7 cellular contexts compared by ENCODE assay signal in genomic region chr22:46761539-46762237, GRCh38.
A peak's percentile ranks its signal among the peaks of the same experiment; 100 is the strongest.
DNase-seq lines count a peak whose midpoint lies in the region; ATAC-seq and TF ChIP-seq lines count a peak whose summit lies in the region.

No MANE protein-coding gene starts in this region.

- H3K36me3 ChIP-seq in HEK293 (ENCODE audit: control insufficient read depth in 2 of 2, insufficient read depth in 1 of 2, low read length in 2 of 2) (peaks cover 0 to 9% of the 10 kb centered on the region in 2 experiments; a peak in 2 of 3 replicates), RWPE2 (ENCODE audit: low read depth) (no peaks in the 10 kb centered on the region)

- POLR2A ChIA-PET in HEK293 (lab: Yijun Ruan, JAX) = interaction anchor here (0.9 to 2.4 kb wide), 28 partner anchors 8 to 199 kb away, joined by 3 to 86 read pairs (median 5); no protein-coding TSS in a partner anchor

- H3K9me3 ChIP-seq in HEK293 (ENCODE audit: control insufficient read depth, insufficient read depth, low read depth, low read length) (no peaks in the 10 kb centered on the region), RWPE2 (ENCODE audit: severe bottlenecking) (peaks cover 2% of the 10 kb centered on the region)

- H3K4me3 ChIP-seq in HEK293 (ENCODE audit: low read depth, low read length) (peak overlapping the region; percentile 77), RWPE2 (ENCODE audit: severe bottlenecking) (peak overlapping the region; percentile 69), fibroblast of mammary gland (ENCODE audit: control insufficient read depth, low read depth, low read length) (peak overlapping the region; percentile 82), skeletal muscle cell (ENCODE audit: low read depth, low read length) (peak overlapping the region; percentile 99)

- no peak; the same call in 1 of the 3 replicates for ATAC-seq in RWPE2 (ENCODE audit: low read depth)
- no peak for ATAC-seq in GM21576 (IDR thresholded peaks at IDR 0.05; ENCODE audit: unreplicated experiment)

- H3K4me1 ChIP-seq in HEK293 (ENCODE audit: control insufficient read depth, insufficient read depth, low read length) = peaks cover 3% of the 10 kb centered on the region; the same call in 1 of the 2 replicates
- H3K4me1 ChIP-seq in RWPE2 (ENCODE audit: insufficient read depth, poor library complexity, severe bottlenecking) = peaks cover 5% of the 10 kb centered on the region

- TF ChIP-seq CTCF in HEK293 (tag by site-specific recombination; IDR thresholded peaks at IDR 0.05) (no peak), RWPE2 (IDR thresholded peaks at IDR 0.05; ENCODE audit: poor library complexity, severe bottlenecking) (no peak), fibroblast of mammary gland (conservative IDR thresholded peaks at IDR 0.05; ENCODE audit: control insufficient read depth, insufficient read depth, low read depth, low read length) (no peak)

- peak overlapping the region; percentile 91 for H3K27ac ChIP-seq in HEK293 (ENCODE audit: extremely low read depth, low read depth, low read length)
- H3K27ac ChIP-seq in RWPE2 (ENCODE audit: poor library complexity, severe bottlenecking) = peak overlapping the region; percentile 55

- no peaks in the 10 kb centered on the region for H3K27me3 ChIP-seq in RWPE2 (ENCODE audit: insufficient read depth, poor library complexity, severe bottlenecking)

- CTCF ChIA-PET in HEK293 (lab: Yijun Ruan, JAX) = interaction anchor here (0.6 to 12.2 kb wide), 6 partner anchors 28 to 394 kb away, joined by 3 to 223 read pairs (median 4); no protein-coding TSS in a partner anchor

- DNase-seq in RWPE2 (ENCODE audit: low spot score) = no peak
- DNase-seq in fibroblast of mammary gland (ENCODE audit: low read depth) = no peak
- no peak for DNase-seq in skeletal muscle cell (ENCODE audit: low read depth)
- no peak for DNase-seq in NCI-H128 (lab: John Stamatoyannopoulos, UW; ENCODE audit: unreplicated experiment)
- no peak for DNase-seq in GOT3 (lab: John Stamatoyannopoulos, UW)

TF ChIP-seq in HEK293, 187 proteins besides CTCF, POLR2A, EP300 and RAD21:
- TF ChIP-seq ZNF548 (tag by site-specific recombination; IDR thresholded peaks at IDR 0.05) (no peak), ZSCAN4 (tag by site-specific recombination; IDR thresholded peaks at IDR 0.05) (peak; percentile 46; the same call in 1 of the 2 replicates), ZNF121 (tag by site-specific recombination; IDR thresholded peaks at IDR 0.05) (0 out of 2 replicates have a peak, but pooled peaks have one; percentile 46)
